In genomic region chr19:57558525-57558924, GRCh38 we compare ENCODE assay signal across 8 cellular contexts. TPM values are rescaled to one million over a fixed set of nuclear protein-coding genes. Genes with fewer than 3 reads are reported as not detected.
A peak's percentile ranks its signal among the peaks of the same experiment; 100 is the strongest.
DNase-seq lines count a peak whose midpoint lies in the region; ATAC-seq and TF ChIP-seq lines count a peak whose summit lies in the region.

No MANE protein-coding gene starts in this region.

- peaks cover 5% of the 10 kb centered on the region; the same call in 1 of the 2 replicates for H3K9me3 ChIP-seq in SJCRH30 (replicated peaks)

- TF ChIP-seq CTCF in GM06990 (IDR thresholded peaks at IDR 0.05; ENCODE audit: insufficient read depth, low read length, poor library complexity, severe bottlenecking) (no peak), fibroblast of mammary gland (conservative IDR thresholded peaks at IDR 0.05; ENCODE audit: control insufficient read depth, insufficient read depth, low read depth, low read length) (peak; percentile 34)

- H3K4me3 ChIP-seq in GM06990 (replicated peaks; ENCODE audit: low read depth, low read length): peak overlapping the region; percentile 94
- peak overlapping the region; percentile 82 for H3K4me3 ChIP-seq in SJCRH30
- H3K4me3 ChIP-seq in fibroblast of mammary gland (ENCODE audit: control insufficient read depth, low read depth, low read length): peak overlapping the region; percentile 87

- peaks cover 11% of the 10 kb centered on the region for H3K36me3 ChIP-seq in GM06990 (ENCODE audit: control insufficient read depth, insufficient read depth, low read length)
- peaks cover 32% of the 10 kb centered on the region for H3K36me3 ChIP-seq in SJCRH30

- DNase-seq in GM06990 (ENCODE audit: extremely low read depth, insufficient read length): no peak
- no peak for DNase-seq in SJCRH30
- DNase-seq in fibroblast of mammary gland (ENCODE audit: low read depth): peak; percentile 36
- DNase-seq in renal cortical epithelial cell (ENCODE audit: low read depth): peak; percentile 7
- DNase-seq in NCI-H526 treated with DMSO at 0.1 percent for 48 hours (lab: John Stamatoyannopoulos, UW): no peak
- DNase-seq in NCI-H774 (lab: John Stamatoyannopoulos, UW): no peak
- no peak for DNase-seq in NCI-H2171 (lab: John Stamatoyannopoulos, UW)

- no peaks in the 10 kb centered on the region for H3K4me1 ChIP-seq in SJCRH30

- ATAC-seq in HG03520 (IDR thresholded peaks at IDR 0.05; ENCODE audit: unreplicated experiment): no peak

- no peak overlapping the region for H3K27ac ChIP-seq in SJCRH30

- H3K27me3 ChIP-seq in GM06990 (replicated peaks; ENCODE audit: control insufficient read depth, insufficient read depth, low read length): no peaks in the 10 kb centered on the region
- H3K27me3 ChIP-seq in SJCRH30: no peaks in the 10 kb centered on the region

RNA-seq across cellular contexts. Expression of gene ZNF550, which starts 1.1 kb away (rescaled TPM):
- 11.8 and 13.4 TPM in 2 replicates for total RNA-seq in SJCRH30 (2014; rRNA removed; shearing (Covaris generic))
- 5.2 and 8.4 TPM in 2 replicates for total RNA-seq in renal cortical epithelial cell

RNA-seq across cellular contexts. Expression of gene ZNF416, which starts 20.2 kb away (rescaled TPM):
- 6.8 and 7.5 TPM in 2 replicates for total RNA-seq in SJCRH30 (2014; rRNA removed; shearing (Covaris generic))
- total RNA-seq in renal cortical epithelial cell: 4.3 and 6.4 TPM in 2 replicates

RNA-seq across cellular contexts. Expression of gene ZIK1, which starts 25.4 kb away (rescaled TPM):
- total RNA-seq in SJCRH30 (2014; rRNA removed; shearing (Covaris generic)): 8.4 and 9.3 TPM in 2 replicates
- 5.0 and 8.3 TPM in 2 replicates for total RNA-seq in renal cortical epithelial cell

RNA-seq across cellular contexts. Expression of gene ZNF549, which starts 31.4 kb away (rescaled TPM):
- total RNA-seq in SJCRH30 (2014; rRNA removed; shearing (Covaris generic)): 8.1 and 9.1 TPM in 2 replicates
- 7.5 and 9.2 TPM in 2 replicates for total RNA-seq in renal cortical epithelial cell

RNA-seq across cellular contexts. Expression of gene ZNF530, which starts 41.2 kb away (rescaled TPM):
- total RNA-seq in SJCRH30 (2014; rRNA removed; shearing (Covaris generic)): 11.7 and 17.8 TPM in 2 replicates
- total RNA-seq in renal cortical epithelial cell: 3.8 and 11.8 TPM in 2 replicates

Comparison
In these comparisons a context has a peak if more than half of its experiments do, and no peak if none do; other contexts are left out.
1. DNase-seq: peak in fibroblast of mammary gland (single experiment) and renal cortical epithelial cell (single experiment); none in GM06990 (single experiment), SJCRH30 (0 of 2), NCI-H526 treated with DMSO at 0.1 percent for 48 hours (single experiment), NCI-H774 (single experiment) and NCI-H2171 (single experiment).
2. Peak in every context shown above with its lines, with median percentiles within 50 percentile points of each other: H3K4me3 ChIP-seq.